Comparison of ENCODE assay signal across 8 cellular contexts in genomic region chr17:48241131-48241591, GRCh38.
A peak's percentile ranks its signal among the peaks of the same experiment; 100 is the strongest.
DNase-seq lines count a peak whose midpoint lies in the region; ATAC-seq, FAIRE-seq and TF ChIP-seq lines count a peak whose summit lies in the region.

No MANE protein-coding gene starts in this region.

- FAIRE-seq in endothelial cell of umbilical vein (lab: Jason Lieb, UNC): peak; percentile 60

- H3K9ac ChIP-seq in endothelial cell of umbilical vein (replicated peaks; ENCODE audit: extremely low read depth, insufficient read depth, low read length): peak overlapping the region; percentile 74

- H3K9me3 ChIP-seq in BE2C: no peaks in the 10 kb centered on the region
- H3K9me3 ChIP-seq in endothelial cell of umbilical vein (replicated peaks; ENCODE audit: control insufficient read depth, insufficient read depth, low read length): no peaks in the 10 kb centered on the region
- H3K9me3 ChIP-seq in psoas muscle: no peaks in the 10 kb centered on the region

- peak; percentile 14 for TF ChIP-seq POLR2A in endothelial cell of umbilical vein (IDR thresholded peaks at IDR 0.05; ENCODE audit: low read depth, low read length)

- ATAC-seq in GM18867 (IDR thresholded peaks at IDR 0.05; ENCODE audit: unreplicated experiment) (peak; percentile 76), HG03039 (IDR thresholded peaks at IDR 0.05; ENCODE audit: unreplicated experiment) (peak; percentile 70), psoas muscle (peak; percentile 15 to 62 (median 54))

- peaks cover 67% of the 10 kb centered on the region for H3K27me3 ChIP-seq in BE2C
- H3K27me3 ChIP-seq in endothelial cell of umbilical vein (ENCODE audit: control insufficient read depth in 2 of 2, insufficient read depth in 2 of 2, low read length in 2 of 2): no peaks in the 10 kb centered on the region
- peaks cover 0 to 3% (median 0%) of the 10 kb centered on the region in 3 donors for H3K27me3 ChIP-seq in psoas muscle (ENCODE audit: insufficient read depth in 3 of 3, low read length in 2 of 3)

- peak overlapping the region; percentile 50 for H3K4me2 ChIP-seq in endothelial cell of umbilical vein (ENCODE audit: insufficient read depth, low read length)

- H2AFZ ChIP-seq in endothelial cell of umbilical vein (ENCODE audit: low read depth, low read length): no peak overlapping the region

- no peaks in the 10 kb centered on the region for H3K9me1 ChIP-seq in endothelial cell of umbilical vein (replicated peaks; ENCODE audit: control insufficient read depth, extremely low read depth, insufficient read depth, low read length)

- dilution Hi-C loops in endothelial cell of umbilical vein (cut with MboI; ENCODE audit: extremely low pct_ligation_motif_present, low sequenced_read_pairs): no loop called here

- H3K36me3 ChIP-seq in BE2C (no peaks in the 10 kb centered on the region), endothelial cell of umbilical vein (ENCODE audit: control insufficient read depth in 2 of 2, extremely low read depth in 1 of 2, insufficient read depth in 2 of 2, low read length in 2 of 2) (no peaks in the 10 kb centered on the region), psoas muscle (ENCODE audit: insufficient read depth in 1 of 2, low read depth in 1 of 2) (no peaks in the 10 kb centered on the region)

- H3K4me1 ChIP-seq in BE2C: peaks cover 4% of the 10 kb centered on the region
- peaks cover 92% of the 10 kb centered on the region for H3K4me1 ChIP-seq in endothelial cell of umbilical vein (ENCODE audit: control insufficient read depth, extremely low read depth, insufficient read depth, low read length)
- no peaks in the 10 kb centered on the region for H3K4me1 ChIP-seq in psoas muscle

- intact Hi-C loops in endothelial cell of umbilical vein (cut with micrococcal nuclease): loop anchor here (5.0 to 10.0 kb wide), 3 partner anchors 139 to 216 kb away; partner anchors contain the start of genes CBX1 and NFE2L1
- intact Hi-C loops in psoas muscle (cut with DNase I): no loop called here

- no peak for TF ChIP-seq CTCF in BE2C (IDR thresholded peaks at IDR 0.05; ENCODE audit: low read depth, low read length)
- no peak for TF ChIP-seq CTCF in endothelial cell of umbilical vein (IDR thresholded peaks at IDR 0.05; ENCODE audit: extremely low read depth in 1 of 2, insufficient read depth in 1 of 2, low read depth in 1 of 2, low read length in 2 of 2)
- no peak for TF ChIP-seq CTCF in psoas muscle (IDR thresholded peaks at IDR 0.05)

- DNase-seq in BE2C (peak; percentile 7), endothelial cell of umbilical vein (ENCODE audit: low read depth, low spot score) (peak; percentile 73), psoas muscle (peak; percentile 22 to 56), HuH-7.5 (ENCODE audit: low spot score) (no peak), occipital lobe (lab: John Stamatoyannopoulos, UW) (no peak)

- no peaks in the 10 kb centered on the region for H4K20me1 ChIP-seq in endothelial cell of umbilical vein (replicated peaks; ENCODE audit: control insufficient read depth, extremely low read depth, insufficient read depth, low read length)

- BruUV-seq in endothelial cell of umbilical vein (replicated peaks; lab: Mats Ljungman, UMichigan): no TSS peak

- WGBS in psoas muscle, 3 donors: 5 to 24% (median 16%) methylated on average over 1 of the region's 1 CpG

- POLR2A ChIA-PET in endothelial cell of umbilical vein (lab: Charles Lee): no interaction called here

- peak overlapping the region; percentile 90 for H3K27ac ChIP-seq in endothelial cell of umbilical vein (ENCODE audit: insufficient read depth, low read depth, low read length)
- H3K27ac ChIP-seq in psoas muscle: no peak overlapping the region

- H3K79me2 ChIP-seq in endothelial cell of umbilical vein (ENCODE audit: control insufficient read depth, insufficient read depth, low read length): no peaks in the 10 kb centered on the region

- CTCF ChIA-PET in endothelial cell of umbilical vein (lab: Charles Lee): interaction anchor here (0.8 to 20.0 kb wide), 4 partner anchors 10 to 372 kb away, joined by 3 to 289 read pairs (median 11); no protein-coding TSS in a partner anchor

- H3K4me3 ChIP-seq in BE2C (ENCODE audit: low read depth, low read length) (no peak overlapping the region), endothelial cell of umbilical vein (replicated peaks in 1 of 3; ENCODE audit: insufficient read depth in 1 of 3, low read depth in 1 of 3, low read length in 3 of 3) (no peak overlapping the region), psoas muscle (no peak overlapping the region)

TF ChIP-seq in PFSK-1, 5 proteins besides CTCF, POLR2A, EP300 and RAD21:
- TF ChIP-seq REST (IDR thresholded peaks at IDR 0.05; ENCODE audit: insufficient read depth in 1 of 2, low read depth in 2 of 2, low read length in 2 of 2) (peak in 1 of 2 experiments; percentile 60; a peak in 1 of 4 replicates), POLR2AphosphoS5 (IDR thresholded peaks at IDR 0.05; ENCODE audit: low read depth, low read length) (no peak), FOXP2 (optimal IDR thresholded peaks at IDR 0.05; ENCODE audit: borderline replicate concordance, extremely low read depth, extremely low read length, insufficient read depth) (peak; percentile 87), TAF1 (IDR thresholded peaks at IDR 0.05; ENCODE audit: borderline replicate concordance, insufficient read depth, low read length) (no peak), SIN3A (IDR thresholded peaks at IDR 0.05; ENCODE audit: borderline replicate concordance, insufficient read depth, low read length) (peak; percentile 46; the same call in 1 of the 2 replicates)

TF ChIP-seq in endothelial cell of umbilical vein, 7 proteins besides CTCF, POLR2A, EP300 and RAD21:
- TF ChIP-seq MAX (IDR thresholded peaks at IDR 0.05; ENCODE audit: insufficient read depth, insufficient read length) (no peak), JUN (IDR thresholded peaks at IDR 0.05; ENCODE audit: borderline replicate concordance, insufficient read depth, insufficient read length, low read depth) (peak; percentile 33), POLR2AphosphoS5 (IDR thresholded peaks at IDR 0.05; ENCODE audit: insufficient read depth, low read depth, low read length) (peak; percentile 63), EZH2 (IDR thresholded peaks at IDR 0.05; ENCODE audit: borderline replicate concordance, low read depth, low read length, severe bottlenecking) (no peak), FOS (IDR thresholded peaks at IDR 0.05; ENCODE audit: borderline replicate concordance, insufficient read depth, low read length) (peak; percentile 67), MYC (IDR thresholded peaks at IDR 0.05; ENCODE audit: low read depth, low read length) (no peak), GATA2 (IDR thresholded peaks at IDR 0.05; ENCODE audit: insufficient read depth, insufficient read length, low read depth, low read length) (peak; percentile 55)

Comparison
In these comparisons a context has a peak if more than half of its experiments do, and no peak if none do; other contexts are left out.
1. DNase-seq: peak in BE2C (single experiment), endothelial cell of umbilical vein (single experiment) and psoas muscle (2 of 2); none in HuH-7.5 (single experiment) and occipital lobe (single experiment).
2. Peak in every context shown above with its lines, with median percentiles within 50 percentile points of each other: ATAC-seq.